17 cellular contexts compared by ENCODE assay signal in the genomic region with DNA sequence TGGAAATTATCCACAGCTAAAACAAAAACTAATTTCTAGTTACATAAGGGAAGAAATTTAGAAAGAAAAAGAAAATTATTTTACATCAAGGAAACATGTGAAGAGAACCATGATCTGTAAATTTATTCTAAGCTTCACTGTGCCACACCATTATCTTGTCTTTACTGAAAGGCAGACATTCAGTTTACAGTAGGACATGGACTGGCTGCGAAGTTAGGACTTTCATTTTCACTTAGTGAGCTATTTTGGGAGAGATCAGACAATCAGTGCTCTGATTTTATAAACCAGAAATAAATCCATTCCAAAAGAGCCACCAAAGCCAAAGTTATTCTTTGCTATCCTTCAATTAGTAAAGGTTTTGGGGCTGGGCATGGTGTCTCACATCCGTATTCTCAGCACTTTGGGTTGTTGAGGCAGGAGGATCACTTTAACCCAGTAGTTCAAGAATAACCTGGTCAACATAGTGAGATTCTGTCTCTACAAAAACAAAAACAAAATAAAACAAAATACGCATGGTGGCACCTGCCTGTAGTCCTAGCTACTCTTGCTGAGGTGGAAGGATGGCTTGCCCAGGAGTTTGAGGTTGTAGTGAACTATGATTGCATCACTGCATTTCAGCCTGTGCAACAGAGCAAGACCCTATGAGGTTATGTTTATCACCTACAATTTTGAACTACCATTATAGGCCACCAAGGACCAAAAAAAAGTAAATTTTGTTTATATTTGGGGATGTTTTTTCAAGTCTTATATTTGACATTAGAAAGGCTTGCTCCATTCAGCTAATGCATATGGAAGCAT.
DNase-seq lines count a peak whose midpoint lies in the region; ATAC-seq and TF ChIP-seq lines count a peak whose summit lies in the region.
"Had no signal": no experiment of that assay in that cellular context is flagged by ENCODE, and none has a peak within 500 bp of the region (broad histone marks: within the 10 kb centered on the region; RNA-seq: fewer than 3 reads in every experiment).

No MANE protein-coding gene starts in this region.

- TF ChIP-seq CTCF in activated CD8-positive, alpha-beta T cell treated with anti-CD3 and anti-CD28 coated beads for 36 hours (IDR thresholded peaks at IDR 0.05) = no peak

- ATAC-seq in GM18870 (IDR thresholded peaks at IDR 0.05; ENCODE audit: unreplicated experiment) (peak; percentile 58), GM21576 (IDR thresholded peaks at IDR 0.05; ENCODE audit: unreplicated experiment) (peak; percentile 51), HG03139 (IDR thresholded peaks at IDR 0.05; ENCODE audit: unreplicated experiment) (peak; percentile 53), left lobe of liver (peak; percentile 72), GM18873 (IDR thresholded peaks at IDR 0.05; ENCODE audit: low FRiP score, unreplicated experiment) (no peak)
- no peak for ATAC-seq in activated CD8-positive, alpha-beta T cell treated with anti-CD3 and anti-CD28 coated beads for 36 hours
- ATAC-seq: activated CD4-positive, alpha-beta T cell treated with anti-CD3 and anti-CD28 coated beads for 36 hours; body of pancreas had no signal

- no peak overlapping the region for H3K27ac Mint-ChIP-seq in activated CD8-positive, alpha-beta T cell treated with anti-CD3 and anti-CD28 coated beads for 36 hours
- H3K27ac Mint-ChIP-seq: activated CD4-positive, alpha-beta T cell treated with anti-CD3 and anti-CD28 coated beads for 36 hours; dendritic cell treated with granulocyte-macrophage colony-stimulating factor and Interleukin-4, amounts not matched to agents 40 ng/mL and 50 ng/mL, for 4 days; immature natural killer cell; nephron progenitor cell had no signal

- H3K4me1 Mint-ChIP-seq in activated CD8-positive, alpha-beta T cell treated with anti-CD3 and anti-CD28 coated beads for 36 hours (ENCODE audit: low read depth) = no peaks in the 10 kb centered on the region
- H3K4me1 Mint-ChIP-seq: activated CD4-positive, alpha-beta T cell treated with anti-CD3 and anti-CD28 coated beads for 36 hours had no signal

- peaks cover 4% of the 10 kb centered on the region for H3K9me3 Mint-ChIP-seq in activated CD8-positive, alpha-beta T cell treated with anti-CD3 and anti-CD28 coated beads for 36 hours
- H3K9me3 Mint-ChIP-seq: nephron progenitor cell had no signal

- DNase-seq in left lobe of liver (ENCODE audit: low spot score) (no peak), NCI-H2081 (lab: John Stamatoyannopoulos, UW) (no peak)
- DNase-seq in activated CD8-positive, alpha-beta T cell treated with anti-CD3 and anti-CD28 coated beads for 36 hours = no peak
- DNase-seq: activated CD4-positive, alpha-beta T cell treated with anti-CD3 and anti-CD28 coated beads for 36 hours; activated CD8-positive, alpha-beta memory T cell treated with anti-CD3 and anti-CD28 coated beads, Interleukin-2, amount 50 U/mL, for 48 hours; activated naive CD4-positive, alpha-beta T cell treated with Interleukin-2 at 50 U/mL for 16 hours; body of pancreas; erythroblast; immature natural killer cell; NCI-H1694 treated with DMSO at 0.1 percent for 48 hours; NCI-H446 treated with DMSO at 0.1 percent for 48 hours; nephron progenitor cell had no signal

- no peaks in the 10 kb centered on the region for H3K27me3 Mint-ChIP-seq in activated CD8-positive, alpha-beta T cell treated with anti-CD3 and anti-CD28 coated beads for 36 hours
- H3K27me3 Mint-ChIP-seq: activated CD4-positive, alpha-beta T cell treated with anti-CD3 and anti-CD28 coated beads for 36 hours; dendritic cell treated with granulocyte-macrophage colony-stimulating factor and Interleukin-4, amounts not matched to agents 40 ng/mL and 50 ng/mL, for 4 days had no signal

- POLR2A ChIA-PET in activated CD8-positive, alpha-beta T cell treated with anti-CD3 and anti-CD28 coated beads for 36 hours (lab: Charles Lee) = no interaction called here

- CTCF ChIA-PET in activated CD8-positive, alpha-beta T cell treated with anti-CD3 and anti-CD28 coated beads for 36 hours (lab: Charles Lee) = no interaction called here

- intact Hi-C loops in activated CD8-positive, alpha-beta T cell treated with anti-CD3 and anti-CD28 coated beads for 36 hours (cut with micrococcal nuclease) = no loop called here

- no peaks in the 10 kb centered on the region for H3K36me3 Mint-ChIP-seq in activated CD8-positive, alpha-beta T cell treated with anti-CD3 and anti-CD28 coated beads for 36 hours (ENCODE audit: low read depth)
- H3K36me3 Mint-ChIP-seq: immature natural killer cell had no signal

- no peak overlapping the region for H3K4me3 Mint-ChIP-seq in activated CD8-positive, alpha-beta T cell treated with anti-CD3 and anti-CD28 coated beads for 36 hours
- H3K4me3 Mint-ChIP-seq: activated CD4-positive, alpha-beta T cell treated with anti-CD3 and anti-CD28 coated beads for 36 hours; dendritic cell treated with granulocyte-macrophage colony-stimulating factor and Interleukin-4, amounts not matched to agents 40 ng/mL and 50 ng/mL, for 4 days; immature natural killer cell; nephron progenitor cell had no signal

Comparison
In these comparisons a context has a peak if more than half of its experiments do, and no peak if none do; other contexts are left out.
1. ATAC-seq: peak in GM18870 (single experiment), GM21576 (single experiment), HG03139 (single experiment) and left lobe of liver (single experiment); none in activated CD8-positive, alpha-beta T cell treated with anti-CD3 and anti-CD28 coated beads for 36 hours (single experiment) and GM18873 (single experiment).